ENCODE assay signal across 2 cellular contexts in the genomic region with DNA sequence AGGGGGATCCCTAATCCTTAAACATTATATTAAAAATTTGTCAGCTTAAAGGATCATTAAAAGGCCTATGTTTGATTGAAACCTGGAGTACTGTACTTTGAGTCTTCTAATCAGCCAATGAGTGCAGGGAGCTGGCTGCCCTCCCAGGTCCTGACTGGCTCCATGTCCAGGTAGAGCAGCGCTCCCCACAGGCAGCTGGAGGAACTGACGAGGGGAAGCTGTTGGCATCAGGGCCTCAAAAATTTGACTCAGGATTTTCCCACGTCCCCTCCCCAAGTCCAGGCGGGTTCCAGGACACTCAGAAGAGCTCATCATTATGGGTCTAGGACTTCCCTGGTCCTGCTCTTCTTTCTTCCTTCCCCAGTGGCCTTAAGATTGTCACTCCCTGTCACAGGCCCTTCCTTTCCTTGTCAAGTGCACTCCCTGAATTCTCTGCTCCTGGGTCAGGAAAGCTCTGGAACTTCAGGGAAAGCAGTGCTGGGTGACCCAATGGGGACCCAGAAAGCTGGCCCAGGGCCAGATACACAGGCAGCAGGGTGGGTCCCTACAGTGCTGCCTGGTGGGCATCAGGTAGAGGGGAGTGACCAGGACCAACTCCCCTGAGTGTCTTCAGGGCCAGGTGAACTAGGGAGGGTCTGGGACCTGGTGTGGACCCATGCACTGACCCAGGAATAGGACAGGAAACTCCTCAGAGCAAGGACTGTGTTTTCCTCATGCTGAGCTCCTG.
TF ChIP-seq lines count a peak whose summit lies in the region.

No MANE protein-coding gene starts in this region.

TF ChIP-seq in HCT116, 20 proteins besides CTCF, POLR2A, EP300 and RAD21 (continued from another document):
- TF ChIP-seq, protein P1, sequence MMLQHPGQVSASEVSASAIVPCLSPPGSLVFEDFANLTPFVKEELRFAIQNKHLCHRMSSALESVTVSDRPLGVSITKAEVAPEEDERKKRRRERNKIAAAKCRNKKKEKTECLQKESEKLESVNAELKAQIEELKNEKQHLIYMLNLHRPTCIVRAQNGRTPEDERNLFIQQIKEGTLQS (IDR thresholded peaks at IDR 0.05): no peak
- TF ChIP-seq REST (IDR thresholded peaks at IDR 0.05; ENCODE audit: low read depth): no peak
- TF ChIP-seq EZH2phosphoT487 (IDR thresholded peaks at IDR 0.05; ENCODE audit: borderline replicate concordance): no peak
- TF ChIP-seq SRF (IDR thresholded peaks at IDR 0.05; ENCODE audit: low read depth): no peak
- TF ChIP-seq, protein P2, sequence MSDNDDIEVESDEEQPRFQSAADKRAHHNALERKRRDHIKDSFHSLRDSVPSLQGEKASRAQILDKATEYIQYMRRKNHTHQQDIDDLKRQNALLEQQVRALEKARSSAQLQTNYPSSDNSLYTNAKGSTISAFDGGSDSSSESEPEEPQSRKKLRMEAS (IDR thresholded peaks at IDR 0.05): no peak
- TF ChIP-seq ZNF274 (IDR thresholded peaks at IDR 0.05; ENCODE audit: low read depth, low read length): no peak
- no peak for TF ChIP-seq JUND (IDR thresholded peaks at IDR 0.05)
- TF ChIP-seq ZFX (IDR thresholded peaks at IDR 0.05): no peak
- no peak for TF ChIP-seq EGR1 (IDR thresholded peaks at IDR 0.05; ENCODE audit: low read depth)

TF ChIP-seq in WTC11, 78 proteins besides CTCF, POLR2A, EP300 and RAD21 (continued from another document):
- TF ChIP-seq, protein P3, sequence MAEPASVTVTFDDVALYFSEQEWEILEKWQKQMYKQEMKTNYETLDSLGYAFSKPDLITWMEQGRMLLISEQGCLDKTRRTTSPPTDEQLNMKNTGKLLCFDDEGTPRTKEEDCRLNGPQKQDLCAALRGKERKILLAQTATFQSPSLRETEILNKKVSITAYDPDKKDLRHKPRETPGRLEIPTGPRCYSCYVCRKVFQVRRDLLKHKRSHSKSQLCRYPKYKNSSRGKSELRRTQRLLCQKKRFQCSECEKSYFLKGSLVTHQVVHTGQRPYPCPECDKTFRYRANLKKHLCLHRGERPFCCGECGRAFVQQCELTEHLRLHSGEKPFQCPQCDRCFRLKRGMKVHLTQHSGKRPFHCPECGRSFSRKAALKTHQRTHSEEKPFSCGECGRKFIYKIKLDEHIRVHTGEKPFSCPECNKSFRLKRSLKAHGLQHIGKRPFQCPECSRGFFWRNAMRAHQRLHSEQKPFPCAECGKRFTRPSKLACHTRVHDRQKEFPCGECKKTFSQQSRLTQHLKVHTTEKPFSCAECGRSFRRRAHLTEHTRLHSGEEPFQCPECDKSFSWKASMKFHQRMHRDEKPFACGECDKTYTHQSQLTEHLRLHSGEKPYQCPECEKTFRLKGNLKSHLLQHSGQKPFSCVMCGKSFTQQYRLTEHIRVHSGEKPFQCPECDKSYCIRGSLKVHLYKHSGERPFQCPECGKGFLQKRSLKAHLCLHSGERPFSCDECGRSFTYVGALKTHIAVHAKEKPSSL (CRISPR knock-in tag; conservative IDR thresholded peaks at IDR 0.05): no peak
- no peak for TF ChIP-seq PRRX2 (CRISPR knock-in tag; IDR thresholded peaks at IDR 0.05)
- TF ChIP-seq GABPB1 (CRISPR knock-in tag; IDR thresholded peaks at IDR 0.05): no peak
- no peak for TF ChIP-seq JUN (CRISPR knock-in tag; IDR thresholded peaks at IDR 0.05)
- TF ChIP-seq, protein P4, sequence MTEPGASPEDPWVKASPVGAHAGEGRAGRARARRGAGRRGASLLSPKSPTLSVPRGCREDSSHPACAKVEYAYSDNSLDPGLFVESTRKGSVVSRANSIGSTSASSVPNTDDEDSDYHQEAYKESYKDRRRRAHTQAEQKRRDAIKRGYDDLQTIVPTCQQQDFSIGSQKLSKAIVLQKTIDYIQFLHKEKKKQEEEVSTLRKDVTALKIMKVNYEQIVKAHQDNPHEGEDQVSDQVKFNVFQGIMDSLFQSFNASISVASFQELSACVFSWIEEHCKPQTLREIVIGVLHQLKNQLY (CRISPR knock-in tag; IDR thresholded peaks at IDR 0.05): no peak
